1 cellular context compared by ENCODE assay signal in genomic region chr17:43952724-43953666, GRCh38.
TF ChIP-seq lines count a peak whose summit lies in the region.

No MANE protein-coding gene starts in this region.

TF ChIP-seq in WTC11, 78 proteins besides CTCF, POLR2A, EP300 and RAD21 (continued from another document and continues in another):
- TF ChIP-seq, protein P1, sequence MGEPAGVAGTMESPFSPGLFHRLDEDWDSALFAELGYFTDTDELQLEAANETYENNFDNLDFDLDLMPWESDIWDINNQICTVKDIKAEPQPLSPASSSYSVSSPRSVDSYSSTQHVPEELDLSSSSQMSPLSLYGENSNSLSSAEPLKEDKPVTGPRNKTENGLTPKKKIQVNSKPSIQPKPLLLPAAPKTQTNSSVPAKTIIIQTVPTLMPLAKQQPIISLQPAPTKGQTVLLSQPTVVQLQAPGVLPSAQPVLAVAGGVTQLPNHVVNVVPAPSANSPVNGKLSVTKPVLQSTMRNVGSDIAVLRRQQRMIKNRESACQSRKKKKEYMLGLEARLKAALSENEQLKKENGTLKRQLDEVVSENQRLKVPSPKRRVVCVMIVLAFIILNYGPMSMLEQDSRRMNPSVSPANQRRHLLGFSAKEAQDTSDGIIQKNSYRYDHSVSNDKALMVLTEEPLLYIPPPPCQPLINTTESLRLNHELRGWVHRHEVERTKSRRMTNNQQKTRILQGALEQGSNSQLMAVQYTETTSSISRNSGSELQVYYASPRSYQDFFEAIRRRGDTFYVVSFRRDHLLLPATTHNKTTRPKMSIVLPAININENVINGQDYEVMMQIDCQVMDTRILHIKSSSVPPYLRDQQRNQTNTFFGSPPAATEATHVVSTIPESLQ (CRISPR knock-in tag; IDR thresholded peaks at IDR 0.05), result no peak
- TF ChIP-seq CREM (CRISPR knock-in tag; IDR thresholded peaks at IDR 0.05) (no peak; the same call in 1 of the 2 replicates), KAT7 (CRISPR knock-in tag; IDR thresholded peaks at IDR 0.05; ENCODE audit: borderline replicate concordance) (no peak), SOX15 (CRISPR knock-in tag; IDR thresholded peaks at IDR 0.05) (no peak), MAX (CRISPR knock-in tag; IDR thresholded peaks at IDR 0.05) (peak; percentile 91; the same call in 1 of the 2 replicates), ZNF416 (CRISPR knock-in tag; IDR thresholded peaks at IDR 0.05) (no peak), ELF4 (CRISPR knock-in tag; IDR thresholded peaks at IDR 0.05; ENCODE audit: low read depth) (no peak), NFE2L1 (CRISPR knock-in tag; IDR thresholded peaks at IDR 0.05) (no peak), NR2C2 (CRISPR knock-in tag; IDR thresholded peaks at IDR 0.05) (no peak), MYBL2 (CRISPR knock-in tag; IDR thresholded peaks at IDR 0.05) (peak; percentile 79; the same call in 1 of the 2 replicates), ZNF317 (CRISPR knock-in tag; IDR thresholded peaks at IDR 0.05; ENCODE audit: borderline replicate concordance, low read depth) (no peak), TCF7 (CRISPR knock-in tag; IDR thresholded peaks at IDR 0.05; ENCODE audit: low read depth) (no peak), CBFB (CRISPR knock-in tag; IDR thresholded peaks at IDR 0.05; ENCODE audit: low read depth) (no peak), USF2 (CRISPR knock-in tag; IDR thresholded peaks at IDR 0.05) (no peak), ZNF138 (CRISPR knock-in tag; conservative IDR thresholded peaks at IDR 0.05) (0 out of 2 replicates have a peak, but pooled peaks have one; percentile 21), MLX (CRISPR knock-in tag; IDR thresholded peaks at IDR 0.05) (no peak), NR3C1 (CRISPR knock-in tag; conservative IDR thresholded peaks at IDR 0.05; ENCODE audit: low read depth) (no peak), STAT6 (CRISPR knock-in tag; conservative IDR thresholded peaks at IDR 0.05; ENCODE audit: low read depth) (no peak; the same call in 1 of the 2 replicates), SMAD3 (CRISPR knock-in tag; IDR thresholded peaks at IDR 0.05; ENCODE audit: borderline replicate concordance) (peak; percentile 76; the same call in 1 of the 2 replicates), SP1 (CRISPR knock-in tag; conservative IDR thresholded peaks at IDR 0.05) (peak; percentile 88), ZNF232 (CRISPR knock-in tag; IDR thresholded peaks at IDR 0.05) (peak; percentile 90), ZNF512 (CRISPR knock-in tag; IDR thresholded peaks at IDR 0.05; ENCODE audit: borderline replicate concordance) (no peak), TEAD4 (CRISPR knock-in tag; IDR thresholded peaks at IDR 0.05) (no peak), ZNF396 (CRISPR knock-in tag; IDR thresholded peaks at IDR 0.05; ENCODE audit: borderline replicate concordance) (no peak), FOXP1 (CRISPR knock-in tag; IDR thresholded peaks at IDR 0.05; ENCODE audit: borderline replicate concordance) (peak; percentile 53; the same call in 1 of the 2 replicates), TEAD1 (CRISPR knock-in tag; IDR thresholded peaks at IDR 0.05) (peak; percentile 71; the same call in 1 of the 2 replicates), ZNF263 (CRISPR knock-in tag; IDR thresholded peaks at IDR 0.05; ENCODE audit: low read depth) (no peak), RELA (CRISPR knock-in tag; IDR thresholded peaks at IDR 0.05; ENCODE audit: borderline replicate concordance) (0 out of 2 replicates have a peak, but pooled peaks have one; percentile 52), GRHL2 (CRISPR knock-in tag; IDR thresholded peaks at IDR 0.05; ENCODE audit: insufficient replicate concordance, severe bottlenecking) (no peak), ZNF423 (CRISPR knock-in tag; IDR thresholded peaks at IDR 0.05) (no peak), IRF2 (CRISPR knock-in tag; IDR thresholded peaks at IDR 0.05; ENCODE audit: borderline replicate concordance, low read depth) (no peak), ZNF671 (CRISPR knock-in tag; IDR thresholded peaks at IDR 0.05) (no peak), E2F5 (CRISPR knock-in tag; IDR thresholded peaks at IDR 0.05) (no peak)
- TF ChIP-seq, protein P2, sequence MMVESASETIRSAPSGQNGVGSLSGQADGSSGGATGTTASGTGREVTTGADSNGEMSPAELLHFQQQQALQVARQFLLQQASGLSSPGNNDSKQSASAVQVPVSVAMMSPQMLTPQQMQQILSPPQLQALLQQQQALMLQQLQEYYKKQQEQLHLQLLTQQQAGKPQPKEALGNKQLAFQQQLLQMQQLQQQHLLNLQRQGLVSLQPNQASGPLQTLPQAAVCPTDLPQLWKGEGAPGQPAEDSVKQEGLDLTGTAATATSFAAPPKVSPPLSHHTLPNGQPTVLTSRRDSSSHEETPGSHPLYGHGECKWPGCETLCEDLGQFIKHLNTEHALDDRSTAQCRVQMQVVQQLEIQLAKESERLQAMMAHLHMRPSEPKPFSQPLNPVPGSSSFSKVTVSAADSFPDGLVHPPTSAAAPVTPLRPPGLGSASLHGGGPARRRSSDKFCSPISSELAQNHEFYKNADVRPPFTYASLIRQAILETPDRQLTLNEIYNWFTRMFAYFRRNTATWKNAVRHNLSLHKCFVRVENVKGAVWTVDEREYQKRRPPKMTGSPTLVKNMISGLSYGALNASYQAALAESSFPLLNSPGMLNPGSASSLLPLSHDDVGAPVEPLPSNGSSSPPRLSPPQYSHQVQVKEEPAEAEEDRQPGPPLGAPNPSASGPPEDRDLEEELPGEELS (CRISPR knock-in tag; IDR thresholded peaks at IDR 0.05), result peak; percentile 42; the same call in 1 of the 2 replicates
- TF ChIP-seq, protein P3, sequence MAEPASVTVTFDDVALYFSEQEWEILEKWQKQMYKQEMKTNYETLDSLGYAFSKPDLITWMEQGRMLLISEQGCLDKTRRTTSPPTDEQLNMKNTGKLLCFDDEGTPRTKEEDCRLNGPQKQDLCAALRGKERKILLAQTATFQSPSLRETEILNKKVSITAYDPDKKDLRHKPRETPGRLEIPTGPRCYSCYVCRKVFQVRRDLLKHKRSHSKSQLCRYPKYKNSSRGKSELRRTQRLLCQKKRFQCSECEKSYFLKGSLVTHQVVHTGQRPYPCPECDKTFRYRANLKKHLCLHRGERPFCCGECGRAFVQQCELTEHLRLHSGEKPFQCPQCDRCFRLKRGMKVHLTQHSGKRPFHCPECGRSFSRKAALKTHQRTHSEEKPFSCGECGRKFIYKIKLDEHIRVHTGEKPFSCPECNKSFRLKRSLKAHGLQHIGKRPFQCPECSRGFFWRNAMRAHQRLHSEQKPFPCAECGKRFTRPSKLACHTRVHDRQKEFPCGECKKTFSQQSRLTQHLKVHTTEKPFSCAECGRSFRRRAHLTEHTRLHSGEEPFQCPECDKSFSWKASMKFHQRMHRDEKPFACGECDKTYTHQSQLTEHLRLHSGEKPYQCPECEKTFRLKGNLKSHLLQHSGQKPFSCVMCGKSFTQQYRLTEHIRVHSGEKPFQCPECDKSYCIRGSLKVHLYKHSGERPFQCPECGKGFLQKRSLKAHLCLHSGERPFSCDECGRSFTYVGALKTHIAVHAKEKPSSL (CRISPR knock-in tag; conservative IDR thresholded peaks at IDR 0.05), result no peak
- TF ChIP-seq, protein P4, sequence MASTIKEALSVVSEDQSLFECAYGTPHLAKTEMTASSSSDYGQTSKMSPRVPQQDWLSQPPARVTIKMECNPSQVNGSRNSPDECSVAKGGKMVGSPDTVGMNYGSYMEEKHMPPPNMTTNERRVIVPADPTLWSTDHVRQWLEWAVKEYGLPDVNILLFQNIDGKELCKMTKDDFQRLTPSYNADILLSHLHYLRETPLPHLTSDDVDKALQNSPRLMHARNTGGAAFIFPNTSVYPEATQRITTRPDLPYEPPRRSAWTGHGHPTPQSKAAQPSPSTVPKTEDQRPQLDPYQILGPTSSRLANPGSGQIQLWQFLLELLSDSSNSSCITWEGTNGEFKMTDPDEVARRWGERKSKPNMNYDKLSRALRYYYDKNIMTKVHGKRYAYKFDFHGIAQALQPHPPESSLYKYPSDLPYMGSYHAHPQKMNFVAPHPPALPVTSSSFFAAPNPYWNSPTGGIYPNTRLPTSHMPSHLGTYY (CRISPR knock-in tag; IDR thresholded peaks at IDR 0.05), result no peak
- TF ChIP-seq, protein P5, sequence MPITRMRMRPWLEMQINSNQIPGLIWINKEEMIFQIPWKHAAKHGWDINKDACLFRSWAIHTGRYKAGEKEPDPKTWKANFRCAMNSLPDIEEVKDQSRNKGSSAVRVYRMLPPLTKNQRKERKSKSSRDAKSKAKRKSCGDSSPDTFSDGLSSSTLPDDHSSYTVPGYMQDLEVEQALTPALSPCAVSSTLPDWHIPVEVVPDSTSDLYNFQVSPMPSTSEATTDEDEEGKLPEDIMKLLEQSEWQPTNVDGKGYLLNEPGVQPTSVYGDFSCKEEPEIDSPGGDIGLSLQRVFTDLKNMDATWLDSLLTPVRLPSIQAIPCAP (CRISPR knock-in tag; IDR thresholded peaks at IDR 0.05), result no peak
- TF ChIP-seq, protein P6, sequence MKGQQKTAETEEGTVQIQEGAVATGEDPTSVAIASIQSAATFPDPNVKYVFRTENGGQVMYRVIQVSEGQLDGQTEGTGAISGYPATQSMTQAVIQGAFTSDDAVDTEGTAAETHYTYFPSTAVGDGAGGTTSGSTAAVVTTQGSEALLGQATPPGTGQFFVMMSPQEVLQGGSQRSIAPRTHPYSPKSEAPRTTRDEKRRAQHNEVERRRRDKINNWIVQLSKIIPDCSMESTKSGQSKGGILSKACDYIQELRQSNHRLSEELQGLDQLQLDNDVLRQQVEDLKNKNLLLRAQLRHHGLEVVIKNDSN (CRISPR knock-in tag; IDR thresholded peaks at IDR 0.05), result 0 out of 2 replicates have a peak, but pooled peaks have one; percentile 4
